ENCODE assay signal across 8 cellular contexts in genomic region chr10:46255696-46256355, GRCh38. TPM values are rescaled to one million over a fixed set of nuclear protein-coding genes. Genes with fewer than 3 reads are reported as not detected.
DNase-seq lines count a peak whose midpoint lies in the region; ATAC-seq and TF ChIP-seq lines count a peak whose summit lies in the region.

No MANE protein-coding gene starts in this region.

- peaks cover 7% of the 10 kb centered on the region for H3K36me3 Mint-ChIP-seq in activated naive CD8-positive, alpha-beta T cell treated with anti-CD3 and anti-CD28 coated beads, Interleukin-2, amount 10 ng/mL, durations not matched to agents 7 days and 5 days

- H3K27me3 ChIP-seq in H7 (ENCODE audit: control insufficient read depth, insufficient read depth, low read length): no peaks in the 10 kb centered on the region
- H3K27me3 ChIP-seq in Peyer's patch: no peaks in the 10 kb centered on the region
- no peaks in the 10 kb centered on the region for H3K27me3 ChIP-seq in right cardiac atrium (ENCODE audit: control insufficient read depth, insufficient read depth)

- no peak overlapping the region for H3K4me3 ChIP-seq in H7 (ENCODE audit: insufficient read depth, low read depth, low read length)
- no peak overlapping the region for H3K4me3 ChIP-seq in Peyer's patch
- no peak overlapping the region for H3K4me3 ChIP-seq in right cardiac atrium (ENCODE audit: low read length)

- H3K27ac ChIP-seq in Peyer's patch: no peak overlapping the region
- peak overlapping the region; percentile 37 for H3K27ac ChIP-seq in right cardiac atrium (ENCODE audit: low read length)

- H3K4me3 Mint-ChIP-seq in activated naive CD8-positive, alpha-beta T cell treated with anti-CD3 and anti-CD28 coated beads, Interleukin-2, amount 10 ng/mL, durations not matched to agents 7 days and 5 days: no peak overlapping the region

- H3K4me1 Mint-ChIP-seq in activated naive CD8-positive, alpha-beta T cell treated with anti-CD3 and anti-CD28 coated beads, Interleukin-2, amount 10 ng/mL, durations not matched to agents 7 days and 5 days: peaks cover 6% of the 10 kb centered on the region

- H3K4me1 ChIP-seq in Peyer's patch (no peaks in the 10 kb centered on the region), right cardiac atrium (ENCODE audit: control insufficient read depth, insufficient read depth, low read length) (no peaks in the 10 kb centered on the region)

- POLR2A ChIA-PET in activated naive CD8-positive, alpha-beta T cell treated with anti-CD3 and anti-CD28 coated beads, Interleukin-2, amount 10 ng/mL, durations not matched to agents 7 days and 5 days (lab: Charles Lee): no interaction called here

- no peaks in the 10 kb centered on the region for H3K9me3 Mint-ChIP-seq in activated naive CD8-positive, alpha-beta T cell treated with anti-CD3 and anti-CD28 coated beads, Interleukin-2, amount 10 ng/mL, durations not matched to agents 7 days and 5 days

- DNase-seq in COLO668 (lab: John Stamatoyannopoulos, UW; ENCODE audit: unreplicated experiment) (peak; percentile 15), H7 (peak; percentile 92), Peyer's patch (peak; percentile 62 to 78 (median 76)), right cardiac atrium (peak; percentile 79 to 92 (median 91)), NK-92 (lab: John Stamatoyannopoulos, UW; ENCODE audit: unreplicated experiment) (no peak)
- peak; percentile 63 for DNase-seq in activated naive CD8-positive, alpha-beta T cell treated with anti-CD3 and anti-CD28 coated beads, Interleukin-2, amount 10 ng/mL, durations not matched to agents 7 days and 5 days
- peak; percentile 76 for DNase-seq in stimulated activated CD4-positive, alpha-beta T cell treated with anti-CD3 and anti-CD28 coated beads, Interleukin-15, amount 100 ng/mL, for 24 hours

- H3K27me3 Mint-ChIP-seq in activated naive CD8-positive, alpha-beta T cell treated with anti-CD3 and anti-CD28 coated beads, Interleukin-2, amount 10 ng/mL, durations not matched to agents 7 days and 5 days: no peaks in the 10 kb centered on the region

- no peaks in the 10 kb centered on the region for H3K36me3 ChIP-seq in H7 (replicated peaks; ENCODE audit: control insufficient read depth, insufficient read depth, low read length)
- H3K36me3 ChIP-seq in Peyer's patch: no peaks in the 10 kb centered on the region

- TF ChIP-seq CTCF in Peyer's patch (IDR thresholded peaks at IDR 0.05): peak in 5 of 6 experiments; percentile 26 to 51 (median 46)

- peak; percentile 61 for ATAC-seq in activated naive CD8-positive, alpha-beta T cell treated with anti-CD3 and anti-CD28 coated beads, Interleukin-2, amount 10 ng/mL, durations not matched to agents 7 days and 5 days (ENCODE audit: low read depth)
- ATAC-seq in right cardiac atrium (peak; percentile 86 to 95), GM18868 (IDR thresholded peaks at IDR 0.05; ENCODE audit: unreplicated experiment) (no peak)

- 26% methylated on average over 11 of the region's 11 CpGs for WGBS in right cardiac atrium

- H3K9me3 ChIP-seq in Peyer's patch (no peaks in the 10 kb centered on the region), right cardiac atrium (ENCODE audit: control insufficient read depth, low read length) (no peaks in the 10 kb centered on the region)

- intact Hi-C loops in right cardiac atrium (cut with DNase I): no loop called here

- TF ChIP-seq POLR2A in Peyer's patch (IDR thresholded peaks at IDR 0.05): no peak

- no peak overlapping the region for H3K27ac Mint-ChIP-seq in activated naive CD8-positive, alpha-beta T cell treated with anti-CD3 and anti-CD28 coated beads, Interleukin-2, amount 10 ng/mL, durations not matched to agents 7 days and 5 days

RNA-seq across cellular contexts. Expression of gene ANTXRL, which starts 31.0 kb away (rescaled TPM):
- total RNA-seq in H7 (2014; rRNA removed; shearing (Covaris generic)): not detected in 2 replicates
- total RNA-seq in Peyer's patch (not detected), right cardiac atrium (under 1 TPM in 1 of 4 donors, not detected in 3; 0.51 TPM)
- total RNA-seq in activated naive CD8-positive, alpha-beta T cell treated with anti-CD3 and anti-CD28 coated beads, Interleukin-2, amount 10 ng/mL, durations not matched to agents 7 days and 5 days: not detected
- polyA plus RNA-seq in right cardiac atrium: 0.68 TPM
